18 cellular contexts compared by ENCODE assay signal in genomic region chr1:214513394-214513793, GRCh38. TPM values are rescaled to one million over a fixed set of nuclear protein-coding genes. Genes with fewer than 3 reads are reported as not detected.
DNase-seq lines count a peak whose midpoint lies in the region; ATAC-seq and TF ChIP-seq lines count a peak whose summit lies in the region.
"Had no signal": no experiment of that assay in that cellular context is flagged by ENCODE, and none has a peak within 500 bp of the region (broad histone marks: within the 10 kb centered on the region; RNA-seq: fewer than 3 reads in every experiment).

No MANE protein-coding gene starts in this region.

- peaks cover 38% of the 10 kb centered on the region for H3K36me3 Mint-ChIP-seq in GM23338 (ENCODE audit: low read depth)
- H3K36me3 Mint-ChIP-seq in chondrocyte (ENCODE audit: low read depth) = peaks cover 2% of the 10 kb centered on the region
- H3K36me3 Mint-ChIP-seq in osteocyte (ENCODE audit: unreplicated experiment) = peaks cover 13% of the 10 kb centered on the region
- no peaks in the 10 kb centered on the region for H3K36me3 Mint-ChIP-seq in CD14-positive monocyte
- H3K36me3 Mint-ChIP-seq: CD4-positive, alpha-beta memory T cell; T-cell had no signal

- H3K9me2 ChIP-seq in GM23338 (ENCODE audit: insufficient read depth) = 0 out of 2 replicates have a peak, but pooled peaks cover 5% of the 10 kb centered on the region

- no peak overlapping the region for H2AFZ ChIP-seq in GM23338
- H2AFZ ChIP-seq: GM23248, PC-9 had no signal

- peaks cover 32% of the 10 kb centered on the region for H3K9me3 Mint-ChIP-seq in GM23338
- H3K9me3 Mint-ChIP-seq in chondrocyte (ENCODE audit: low read depth) = peaks cover 4% of the 10 kb centered on the region
- H3K9me3 Mint-ChIP-seq in osteocyte (ENCODE audit: unreplicated experiment) = peaks cover 10% of the 10 kb centered on the region
- H3K9me3 Mint-ChIP-seq in CD14-positive monocyte = peaks cover 0 to 7% (median 2%) of the 10 kb centered on the region in 7 donors

- no peaks in the 10 kb centered on the region for H3K27me3 ChIP-seq in GM23338 (ENCODE audit: insufficient read depth)
- no peaks in the 10 kb centered on the region for H3K27me3 ChIP-seq in MG63

- H3K4me3 ChIP-seq in GM23338 = no peak overlapping the region
- H3K4me3 ChIP-seq in MG63 = no peak overlapping the region
- H3K4me3 ChIP-seq: GM23248, PC-9 had no signal

- TF ChIP-seq CTCF in GM23338 (conservative IDR thresholded peaks at IDR 0.05; ENCODE audit: low read depth in 2 of 2) = no peak
- TF ChIP-seq CTCF in chondrocyte (IDR thresholded peaks at IDR 0.05) = no peak
- no peak for TF ChIP-seq CTCF in osteocyte (IDR thresholded peaks at IDR 0.05)
- TF ChIP-seq CTCF in CD14-positive monocyte (IDR thresholded peaks at IDR 0.05) = no peak

- H3K4me3 Mint-ChIP-seq in GM23338 = no peak overlapping the region
- H3K4me3 Mint-ChIP-seq in chondrocyte (ENCODE audit: unreplicated experiment) = no peak overlapping the region
- H3K4me3 Mint-ChIP-seq in osteocyte (ENCODE audit: unreplicated experiment) = peak overlapping the region; percentile 62
- H3K4me3 Mint-ChIP-seq in CD14-positive monocyte = no peak overlapping the region
- H3K4me3 Mint-ChIP-seq: CD4-positive, alpha-beta memory T cell; T-cell had no signal

- peaks cover 18% of the 10 kb centered on the region for H3K9me3 ChIP-seq in MG63
- H3K9me3 ChIP-seq: BE2C had no signal

- H4K20me1 ChIP-seq in GM23338 (replicated peaks; ENCODE audit: insufficient read depth) = peaks cover 41% of the 10 kb centered on the region

- DNase-seq in GM23338 (ENCODE audit: low spot score) (no peak), MG63 (peak; percentile 44), chondrocyte (ENCODE audit: low spot score) (no peak), osteocyte (ENCODE audit: extremely low spot score, unreplicated experiment) (no peak), DMS53 treated with DMSO at 0.1 percent for 48 hours (lab: John Stamatoyannopoulos, UW; ENCODE audit: unreplicated experiment) (no peak), pons (ENCODE audit: low spot score) (no peak), CD14-positive monocyte (ENCODE audit: low spot score) (no peak)
- DNase-seq in stimulated activated CD8-positive, alpha-beta memory T cell treated with anti-CD3 and anti-CD28 coated beads, Interleukin-4, amount 100 ng/mL, for 48 hours = no peak
- DNase-seq: BE2C; CD4-positive, alpha-beta memory T cell; DMS79; GDM1; GM23248; NCI-H1105 treated with DMSO at 0.1 percent for 48 hours; NCI-H187; NCI-H774; PC-9; T-cell had no signal

- H3K27me3 Mint-ChIP-seq in GM23338 (ENCODE audit: insufficient read depth, low read depth, poor library complexity) (peaks cover 32% of the 10 kb centered on the region), chondrocyte (ENCODE audit: low read depth) (no peaks in the 10 kb centered on the region), osteocyte (ENCODE audit: unreplicated experiment) (no peaks in the 10 kb centered on the region), CD14-positive monocyte (ENCODE audit: low read depth in 3 of 3) (peaks cover 1 to 7% (median 5%) of the 10 kb centered on the region in 3 donors)

- H3K27ac Mint-ChIP-seq in GM23338 = no peak overlapping the region
- H3K27ac Mint-ChIP-seq in chondrocyte (ENCODE audit: unreplicated experiment) = peak overlapping the region; percentile 69
- H3K27ac Mint-ChIP-seq in osteocyte (ENCODE audit: unreplicated experiment) = peak overlapping the region; percentile 87
- H3K27ac Mint-ChIP-seq in CD14-positive monocyte = no peak overlapping the region
- H3K27ac Mint-ChIP-seq: CD4-positive, alpha-beta memory T cell; T-cell had no signal

- ATAC-seq in GM23338 = peak; percentile 14; the same call in 1 of the 3 replicates
- ATAC-seq: T-cell had no signal

- H3K4me1 Mint-ChIP-seq in GM23338 (peaks cover 30% of the 10 kb centered on the region), chondrocyte (ENCODE audit: low read depth) (peaks cover 82% of the 10 kb centered on the region), osteocyte (ENCODE audit: unreplicated experiment) (peaks cover 74% of the 10 kb centered on the region), CD14-positive monocyte (peaks cover 14% of the 10 kb centered on the region)

- H3K79me2 ChIP-seq in GM23338 (replicated peaks; ENCODE audit: insufficient read depth) = peaks cover 98% of the 10 kb centered on the region

- H3F3A ChIP-seq in GM23338 (replicated peaks; ENCODE audit: low read depth) = no peaks in the 10 kb centered on the region

- no peak overlapping the region for H3K27ac ChIP-seq in GM23338 (ENCODE audit: low read depth)
- H3K27ac ChIP-seq: GM23248, PC-9 had no signal

- H3K4me2 ChIP-seq in GM23338 = peak overlapping the region; percentile 67; the same call in 1 of the 2 replicates

- intact Hi-C loops in CD14-positive monocyte (cut with micrococcal nuclease) = no loop called here

- peaks cover 34% of the 10 kb centered on the region for H3K4me1 ChIP-seq in GM23338 (ENCODE audit: insufficient read depth)
- H3K4me1 ChIP-seq: BE2C had no signal

- H3K36me3 ChIP-seq in GM23338 (ENCODE audit: insufficient read depth) = 0 out of 2 replicates have a peak, but pooled peaks cover 18% of the 10 kb centered on the region
- peaks cover 25% of the 10 kb centered on the region for H3K36me3 ChIP-seq in MG63
- H3K36me3 ChIP-seq: BE2C had no signal

TF ChIP-seq in GM23338, 12 proteins besides CTCF, POLR2A, EP300 and RAD21 (continues in another document):
- TF ChIP-seq CREB1 (CRISPR knock-in tag; IDR thresholded peaks at IDR 0.05; ENCODE audit: low read depth) (no peak), POLR2AphosphoS5 (IDR thresholded peaks at IDR 0.05; ENCODE audit: low read depth) (no peak), EZH2 (IDR thresholded peaks at IDR 0.05; ENCODE audit: low read depth, unreplicated experiment) (no peak), ZNF331 (CRISPR knock-in tag; IDR thresholded peaks at IDR 0.05; ENCODE audit: low read depth) (no peak), JUNB (IDR thresholded peaks at IDR 0.05; ENCODE audit: unreplicated experiment) (no peak), STAT1 (IDR thresholded peaks at IDR 0.05; ENCODE audit: unreplicated experiment) (no peak), EZH2phosphoT487 (IDR thresholded peaks at IDR 0.05; ENCODE audit: unreplicated experiment) (no peak)
- TF ChIP-seq, protein P1, sequence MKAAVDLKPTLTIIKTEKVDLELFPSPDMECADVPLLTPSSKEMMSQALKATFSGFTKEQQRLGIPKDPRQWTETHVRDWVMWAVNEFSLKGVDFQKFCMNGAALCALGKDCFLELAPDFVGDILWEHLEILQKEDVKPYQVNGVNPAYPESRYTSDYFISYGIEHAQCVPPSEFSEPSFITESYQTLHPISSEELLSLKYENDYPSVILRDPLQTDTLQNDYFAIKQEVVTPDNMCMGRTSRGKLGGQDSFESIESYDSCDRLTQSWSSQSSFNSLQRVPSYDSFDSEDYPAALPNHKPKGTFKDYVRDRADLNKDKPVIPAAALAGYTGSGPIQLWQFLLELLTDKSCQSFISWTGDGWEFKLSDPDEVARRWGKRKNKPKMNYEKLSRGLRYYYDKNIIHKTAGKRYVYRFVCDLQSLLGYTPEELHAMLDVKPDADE (IDR thresholded peaks at IDR 0.05) = no peak

RNA-seq across cellular contexts. Expression of gene PTPN14, which starts 38.0 kb away (rescaled TPM):
- total RNA-seq in GM23338 (2014; rRNA removed; shearing (Covaris generic)) = 60.0 and 70.2 TPM in 2 replicates
- 18.0 and 18.7 TPM in 2 replicates for polyA plus RNA-seq in GM23338 (2016; fragmentation: Nextera tagmentation; extraction: Ambion mirVana)
- 41.3 and 45.2 TPM in 2 replicates for total RNA-seq in MG63 (2014; rRNA removed; shearing (Covaris generic); ENCODE audit: low replicate concordance)
- total RNA-seq in chondrocyte = 125 to 174 TPM (median 136 TPM) in 3 replicates
- 140 and 142 TPM in 2 replicates for total RNA-seq in osteocyte
- under 1 TPM; 0.01 TPM for polyA plus RNA-seq in CD14-positive monocyte

Comparison
In these comparisons a context has a peak if more than half of its experiments do, and no peak if none do; other contexts are left out.
1. H3K27ac Mint-ChIP-seq: peak in chondrocyte (single experiment) and osteocyte (single experiment); none in GM23338 (single experiment) and CD14-positive monocyte (0 of 7).